ENCODE assay signal across 8 cellular contexts in genomic region chr9:127785933-127786772, GRCh38. TPM values are rescaled to one million over a fixed set of nuclear protein-coding genes. Genes with fewer than 3 reads are reported as not detected.
DNase-seq lines count a peak whose midpoint lies in the region; ATAC-seq and TF ChIP-seq lines count a peak whose summit lies in the region.

CDK9 (plus strand) TSS chr9:127786034; CDS start chr9:127786149, 115 bp downstream.

- H3K4me3 Mint-ChIP-seq in chondrocyte (ENCODE audit: unreplicated experiment): peak within 1 kb of the TSS; percentile 92

- H3K27me3 Mint-ChIP-seq in chondrocyte (ENCODE audit: low read depth): no peaks in the 10 kb centered on the region

- H3K4me1 Mint-ChIP-seq in chondrocyte (ENCODE audit: low read depth): peaks cover 16% of the 10 kb centered on the region

- no peak for TF ChIP-seq CTCF in chondrocyte (IDR thresholded peaks at IDR 0.05)

- DNase-seq in AG08396 (ENCODE audit: low spot score): peak; percentile 97
- DNase-seq in NCI-H460 (ENCODE audit: extremely low read depth, low read depth): peak; percentile 85
- DNase-seq in activated CD4-positive, alpha-beta T cell treated with anti-CD3 and anti-CD28 coated beads for 24 hours (ENCODE audit: low read depth in 2 of 2): peak; percentile 85 to 92
- no peak for DNase-seq in chondrocyte (ENCODE audit: low spot score)
- DNase-seq in kidney tubule cell (ENCODE audit: low spot score): peak; percentile 93
- peak; percentile 85 to 89 (median 86) for DNase-seq in stimulated activated CD4-positive, alpha-beta T cell treated with anti-CD3 and anti-CD28 coated beads, Interleukin-1b, Interleukin-23, amount 100 ng/mL, for 24 hours (ENCODE audit: low read depth in 4 of 4, low spot score in 1 of 4)

- H3K9me3 Mint-ChIP-seq in chondrocyte (ENCODE audit: low read depth): no peaks in the 10 kb centered on the region

- peak; percentile 74 for ATAC-seq in GM19023 (IDR thresholded peaks at IDR 0.05; ENCODE audit: unreplicated experiment)
- peak; percentile 54 for ATAC-seq in HG03196 (IDR thresholded peaks at IDR 0.05; ENCODE audit: unreplicated experiment)

- peak within 1 kb of the TSS; percentile 82 for H3K27ac Mint-ChIP-seq in chondrocyte (ENCODE audit: unreplicated experiment)

- H3K36me3 Mint-ChIP-seq in chondrocyte (ENCODE audit: low read depth): peaks cover 31% of the 10 kb centered on the region

RNA-seq across cellular contexts. Expression of gene CDK9, which starts in this region (rescaled TPM):
- total RNA-seq in NCI-H460 (2014; rRNA removed; shearing (Covaris generic)): 16.7 and 23.1 TPM in 2 replicates
- polyA plus RNA-seq in NCI-H460 (2014; cell fraction: nucleus; rRNA removed): 34.7 and 49.9 TPM in 2 replicates
- 54.9 to 67.6 TPM (median 60.3 TPM) in 3 replicates for total RNA-seq in chondrocyte
